Comparison of ENCODE assay signal across 1 cellular context in genomic region chrX:23888887-23889501, GRCh38.
TF ChIP-seq lines count a peak whose summit lies in the region.

No MANE protein-coding gene starts in this region.

TF ChIP-seq in WTC11, 78 proteins besides CTCF, POLR2A, EP300 and RAD21 (continued from another document):
- no peak for TF ChIP-seq ZMAT4 (CRISPR knock-in tag; IDR thresholded peaks at IDR 0.05)
